9 cellular contexts compared by ENCODE assay signal in the genomic region with DNA sequence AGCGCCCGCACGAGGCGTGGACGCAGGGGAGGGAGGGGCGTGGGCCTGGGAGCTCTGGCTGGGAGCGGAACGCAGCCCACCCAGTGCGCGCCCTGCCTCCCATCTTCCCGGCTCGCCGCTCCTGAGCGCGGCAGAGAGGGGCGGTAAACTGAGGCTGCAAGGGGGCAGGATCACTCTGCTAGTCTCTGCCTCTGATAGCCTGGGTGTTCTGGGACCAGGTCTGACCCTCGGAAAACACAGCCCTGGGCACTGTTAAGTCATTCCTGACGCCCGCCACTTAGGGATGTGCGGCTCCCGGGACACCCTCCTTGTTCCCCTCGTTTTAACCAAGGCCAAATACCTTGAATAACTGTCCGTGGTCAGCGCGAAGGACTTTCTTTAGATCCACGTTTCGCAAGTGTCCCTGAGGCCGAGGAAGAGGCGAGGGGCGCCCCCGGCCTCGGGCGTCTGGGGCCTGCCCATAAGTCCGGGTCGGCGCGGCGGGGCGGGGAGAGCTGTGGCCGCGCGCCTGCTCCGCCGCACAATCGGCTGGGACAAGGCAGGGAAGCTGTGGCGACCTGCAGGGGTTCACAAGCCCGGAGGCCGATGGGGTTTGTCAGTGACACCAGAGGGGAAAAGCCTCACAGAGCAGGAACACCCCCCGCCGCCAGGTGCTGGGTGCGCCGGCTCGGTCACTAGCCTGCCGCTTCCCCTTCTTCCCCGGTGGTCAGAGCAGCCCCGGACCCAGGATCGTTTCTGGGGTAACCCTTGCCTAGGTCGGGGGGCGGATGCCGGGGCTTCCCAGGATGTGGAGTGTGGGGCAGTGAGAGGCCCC. TPM values are rescaled to one million over a fixed set of nuclear protein-coding genes. Genes with fewer than 3 reads are reported as not detected.
DNase-seq lines count a peak whose midpoint lies in the region; ATAC-seq and TF ChIP-seq lines count a peak whose summit lies in the region.
"Had no signal": no experiment of that assay in that cellular context is flagged by ENCODE, and none has a peak within 500 bp of the region (broad histone marks: within the 10 kb centered on the region; RNA-seq: fewer than 3 reads in every experiment).

No MANE protein-coding gene starts in this region.

- peak overlapping the region; percentile 49 for H3K4me3 Mint-ChIP-seq in activated CD8-positive, alpha-beta T cell treated with anti-CD3 and anti-CD28 coated beads, Interleukin-2, amount 10 ng/mL, durations not matched to agents 7 days and 5 days

- no peak overlapping the region for H3K27ac Mint-ChIP-seq in activated CD8-positive, alpha-beta T cell treated with anti-CD3 and anti-CD28 coated beads, Interleukin-2, amount 10 ng/mL, durations not matched to agents 7 days and 5 days

- in situ Hi-C loops in GM13977 (cut with MboI; ENCODE audit: low pct_unique_long_range_greater_than_20kb, low sequenced_read_pairs, unreplicated experiment), result no loop called here
- in situ Hi-C loops in ACHN (cut with HindIII; ENCODE audit: low pct_ligation_motif_present, low pct_unique_long_range_greater_than_20kb, low sequenced_read_pairs), result no loop called here

- CTCF ChIA-PET in activated CD8-positive, alpha-beta T cell treated with anti-CD3 and anti-CD28 coated beads, Interleukin-2, amount 10 ng/mL, durations not matched to agents 7 days and 5 days (lab: Charles Lee), result interaction anchor here (0.9 to 2.5 kb wide), 2 partner anchors 29 kb away, joined by 3 to 14 read pairs; no protein-coding TSS in a partner anchor

- peak; percentile 73 for DNase-seq in GM13977 (ENCODE audit: low spot score)
- peak; percentile 48 for DNase-seq in activated CD8-positive, alpha-beta T cell treated with anti-CD3 and anti-CD28 coated beads, Interleukin-2, amount 10 ng/mL, durations not matched to agents 7 days and 5 days
- peak; percentile 52 for DNase-seq in stimulated activated CD4-positive, alpha-beta T cell treated with anti-CD3 and anti-CD28 coated beads, Interleukin-4, amount 100 ng/mL, for 1 hour
- no peak for DNase-seq in substantia nigra (lab: John Stamatoyannopoulos, UW)
- DNase-seq in foreskin fibroblast, result no peak
- no peak for DNase-seq in ACHN
- DNase-seq in COLO829 (ENCODE audit: low spot score), result no peak

- ATAC-seq in activated CD8-positive, alpha-beta T cell treated with anti-CD3 and anti-CD28 coated beads, Interleukin-2, amount 10 ng/mL, durations not matched to agents 7 days and 5 days, result no peak

- peaks cover 32% of the 10 kb centered on the region for H3K4me1 Mint-ChIP-seq in activated CD8-positive, alpha-beta T cell treated with anti-CD3 and anti-CD28 coated beads, Interleukin-2, amount 10 ng/mL, durations not matched to agents 7 days and 5 days (ENCODE audit: low read depth)

- TF ChIP-seq CTCF in GM13977 (IDR thresholded peaks at IDR 0.05; ENCODE audit: extremely low read depth, insufficient read depth, missing control alignments) (peak; percentile 3), foreskin fibroblast (IDR thresholded peaks at IDR 0.05; ENCODE audit: low read depth, low read length) (no peak)

- no peaks in the 10 kb centered on the region for H3K9me3 Mint-ChIP-seq in activated CD8-positive, alpha-beta T cell treated with anti-CD3 and anti-CD28 coated beads, Interleukin-2, amount 10 ng/mL, durations not matched to agents 7 days and 5 days (ENCODE audit: insufficient read depth)

- H3K27me3 Mint-ChIP-seq in activated CD8-positive, alpha-beta T cell treated with anti-CD3 and anti-CD28 coated beads, Interleukin-2, amount 10 ng/mL, durations not matched to agents 7 days and 5 days (ENCODE audit: low read depth), result peaks cover 56% of the 10 kb centered on the region

- H3K4me3 ChIP-seq in iPS-11a (ENCODE audit: low read depth, low read length), result peak overlapping the region; percentile 13
- peak overlapping the region in 1 of 2 donors; percentile 52 for H3K4me3 ChIP-seq in foreskin fibroblast (ENCODE audit: low read depth in 1 of 2, low read length in 2 of 2)

- POLR2A ChIA-PET in activated CD8-positive, alpha-beta T cell treated with anti-CD3 and anti-CD28 coated beads, Interleukin-2, amount 10 ng/mL, durations not matched to agents 7 days and 5 days (lab: Charles Lee), result no interaction called here

- no peak overlapping the region for H3K27ac ChIP-seq in substantia nigra (ENCODE audit: low read depth, low read length, poor library complexity, severe bottlenecking)
- H3K27ac ChIP-seq: SJSA1 had no signal

- no peaks in the 10 kb centered on the region for H3K36me3 Mint-ChIP-seq in activated CD8-positive, alpha-beta T cell treated with anti-CD3 and anti-CD28 coated beads, Interleukin-2, amount 10 ng/mL, durations not matched to agents 7 days and 5 days (ENCODE audit: low read depth)

RNA-seq across cellular contexts. Expression of a gene that starts 1.5 kb away (rescaled TPM):
- under 1 TPM; 0.24 to 0.29 TPM for total RNA-seq in activated CD8-positive, alpha-beta T cell treated with anti-CD3 and anti-CD28 coated beads, Interleukin-2, amount 10 ng/mL, durations not matched to agents 7 days and 5 days

RNA-seq across cellular contexts. Expression of a gene that starts 18.5 kb away (rescaled TPM):
- under 1 TPM; 0.21 TPM for total RNA-seq in activated CD8-positive, alpha-beta T cell treated with anti-CD3 and anti-CD28 coated beads, Interleukin-2, amount 10 ng/mL, durations not matched to agents 7 days and 5 days

RNA-seq across cellular contexts. Expression of a gene that starts 48.9 kb away (rescaled TPM):
- 10 to 100 TPM; 38.1 to 41.6 TPM for total RNA-seq in activated CD8-positive, alpha-beta T cell treated with anti-CD3 and anti-CD28 coated beads, Interleukin-2, amount 10 ng/mL, durations not matched to agents 7 days and 5 days

Comparison
In these comparisons a context has a peak if more than half of its experiments do, and no peak if none do; other contexts are left out.
1. DNase-seq: peak in GM13977 (single experiment), activated CD8-positive, alpha-beta T cell treated with anti-CD3 and anti-CD28 coated beads, Interleukin-2, amount 10 ng/mL, durations not matched to agents 7 days and 5 days (single experiment) and stimulated activated CD4-positive, alpha-beta T cell treated with anti-CD3 and anti-CD28 coated beads, Interleukin-4, amount 100 ng/mL, for 1 hour (single experiment); none in substantia nigra (0 of 49), foreskin fibroblast (0 of 2), ACHN (single experiment) and COLO829 (single experiment).